2 cellular contexts compared by ENCODE assay signal in genomic region chrX:115941388-115941787, GRCh38.
TF ChIP-seq lines count a peak whose summit lies in the region.

No MANE protein-coding gene starts in this region.

TF ChIP-seq in SK-N-SH, 30 proteins besides CTCF, POLR2A, EP300 and RAD21 (continued from another document):
- TF ChIP-seq NRF1 (IDR thresholded peaks at IDR 0.05; ENCODE audit: low read depth, low read length): no peak

TF ChIP-seq in SK-N-SH treated with all-trans-retinoic acid at 6 μM for 48 hours, 23 proteins besides CTCF, POLR2A, EP300 and RAD21 (continued from another document):
- TF ChIP-seq, protein P1, sequence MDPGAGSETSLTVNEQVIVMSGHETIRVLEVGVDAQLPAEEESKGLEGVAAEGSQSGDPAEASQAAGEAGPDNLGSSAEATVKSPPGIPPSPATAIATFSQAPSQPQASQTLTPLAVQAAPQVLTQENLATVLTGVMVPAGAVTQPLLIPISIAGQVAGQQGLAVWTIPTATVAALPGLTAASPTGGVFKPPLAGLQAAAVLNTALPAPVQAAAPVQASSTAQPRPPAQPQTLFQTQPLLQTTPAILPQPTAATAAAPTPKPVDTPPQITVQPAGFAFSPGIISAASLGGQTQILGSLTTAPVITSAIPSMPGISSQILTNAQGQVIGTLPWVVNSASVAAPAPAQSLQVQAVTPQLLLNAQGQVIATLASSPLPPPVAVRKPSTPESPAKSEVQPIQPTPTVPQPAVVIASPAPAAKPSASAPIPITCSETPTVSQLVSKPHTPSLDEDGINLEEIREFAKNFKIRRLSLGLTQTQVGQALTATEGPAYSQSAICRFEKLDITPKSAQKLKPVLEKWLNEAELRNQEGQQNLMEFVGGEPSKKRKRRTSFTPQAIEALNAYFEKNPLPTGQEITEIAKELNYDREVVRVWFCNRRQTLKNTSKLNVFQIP (CRISPR knock-in tag; IDR thresholded peaks at IDR 0.05; ENCODE audit: borderline replicate concordance, low read depth): no peak
- TF ChIP-seq ZFP30 (CRISPR knock-in tag; IDR thresholded peaks at IDR 0.05): no peak
- TF ChIP-seq PATZ1 (CRISPR knock-in tag; IDR thresholded peaks at IDR 0.05; ENCODE audit: borderline replicate concordance): no peak
- TF ChIP-seq TSHZ2 (CRISPR knock-in tag; IDR thresholded peaks at IDR 0.05): no peak
- TF ChIP-seq ZC3H10 (CRISPR knock-in tag; IDR thresholded peaks at IDR 0.05): no peak
TF ChIP-seq in SK-N-SH treated with all-trans-retinoic acid at 6 μM for 48 hours: peak in this region for 0.
